In the genomic region with DNA sequence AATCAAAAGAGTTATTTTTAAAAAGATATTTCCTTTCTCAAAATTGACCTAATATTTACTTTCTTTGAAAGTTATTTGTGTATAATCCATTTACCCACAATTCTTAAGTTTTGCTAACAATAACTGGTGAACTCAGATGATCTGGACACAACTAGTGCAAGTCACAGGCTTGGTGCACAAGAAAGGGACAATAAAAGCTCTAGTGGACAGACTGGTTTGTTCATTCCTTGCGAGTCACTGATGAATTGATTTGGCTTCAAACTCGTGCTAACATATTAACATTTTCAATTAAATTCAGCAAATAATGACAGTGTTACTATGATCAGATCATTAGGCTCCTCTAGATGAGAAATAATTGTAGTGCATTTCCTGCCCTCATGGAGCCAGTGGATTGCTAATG, we compare ENCODE assay signal across 17 cellular contexts.
"Had no signal": no experiment of that assay in that cellular context is flagged by ENCODE, and none has a peak within 500 bp of the region (broad histone marks: within the 10 kb centered on the region; RNA-seq: fewer than 3 reads in every experiment).

No MANE protein-coding gene starts in this region.

- H3K4me1 ChIP-seq: colonic mucosa, heart left ventricle, parathyroid adenoma, spleen had no signal

- ATAC-seq: heart left ventricle, left lobe of liver, natural killer cell, sciatic nerve had no signal

- H3K27ac Mint-ChIP-seq: natural killer cell had no signal

- H3K27me3 ChIP-seq: colonic mucosa, heart left ventricle, spleen, uterus had no signal

- H3K79me2 ChIP-seq: parathyroid adenoma had no signal

- H3K4me3 Mint-ChIP-seq: natural killer cell, neural crest cell had no signal

- H3K36me3 Mint-ChIP-seq: natural killer cell had no signal

- H3K27ac ChIP-seq: colonic mucosa, heart left ventricle, parathyroid adenoma, spleen, uterus had no signal

- H3K9me3 Mint-ChIP-seq: natural killer cell, neural crest cell had no signal

- H3K9me3 ChIP-seq: colonic mucosa, heart left ventricle, spleen, uterus had no signal

- DNase-seq: colonic mucosa; dermis blood vessel endothelial cell; heart left ventricle; hypothalamus; mammary epithelial cell; natural killer cell; occipital lobe; spleen; stimulated activated CD4-positive, alpha-beta T cell treated with anti-CD3 and anti-CD28 coated beads, Interleukin-2, amount 100 ng/mL, for 24 hours; stimulated activated naive CD4-positive, alpha-beta T cell treated with Interleukin-2 at 50 U/mL for 16 hours; uterus had no signal

- H3K4me3 ChIP-seq: colonic mucosa, heart left ventricle, spleen, uterus had no signal

- H3K36me3 ChIP-seq: colonic mucosa, heart left ventricle, spleen, uterus had no signal

- H3K9ac ChIP-seq: parathyroid adenoma had no signal

- FAIRE-seq: endothelial cell of umbilical vein, islet of Langerhans had no signal

- H2AFZ ChIP-seq: parathyroid adenoma had no signal

- H3K4me1 Mint-ChIP-seq: natural killer cell had no signal
